In the genomic region with DNA sequence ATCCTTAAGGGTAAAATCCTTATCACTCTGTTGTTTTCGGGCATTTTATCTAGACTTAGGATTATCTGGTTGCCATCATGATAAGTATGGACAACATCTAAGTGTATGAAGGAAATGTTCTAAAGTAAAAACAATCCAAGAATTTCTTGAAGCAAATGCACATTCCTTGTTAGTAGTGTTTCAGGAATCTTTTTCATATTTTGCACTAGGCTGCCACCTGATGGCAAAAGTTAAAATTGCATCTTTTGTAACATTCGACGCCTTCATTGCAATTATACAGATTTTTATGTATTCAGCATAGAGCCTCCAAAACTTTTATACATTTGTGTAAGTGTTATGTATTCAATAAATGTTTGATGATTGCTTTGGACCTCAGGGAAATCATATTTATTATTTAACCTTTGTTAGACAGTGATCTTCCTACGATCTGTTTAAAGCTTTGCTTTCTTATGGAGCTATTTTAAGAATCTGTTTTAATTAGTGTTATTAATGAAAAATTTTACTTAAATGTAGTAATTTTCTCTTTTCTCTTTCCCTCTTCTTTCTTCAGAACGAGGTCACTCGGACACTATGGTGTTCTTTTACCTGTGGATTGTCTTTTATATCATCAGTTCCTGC, we compare ENCODE assay signal across 7 cellular contexts. TPM values are rescaled to one million over a fixed set of nuclear protein-coding genes. Genes with fewer than 3 reads are reported as not detected.
A peak's percentile ranks its signal among the peaks of the same experiment; 100 is the strongest.
DNase-seq lines count a peak whose midpoint lies in the region; ATAC-seq and TF ChIP-seq lines count a peak whose summit lies in the region.

No MANE protein-coding gene starts in this region.

- no peak overlapping the region for H3K27ac ChIP-seq in OCI-LY1 (ENCODE audit: low read depth, low read length, poor library complexity, severe bottlenecking)

- no peaks in the 10 kb centered on the region for H3K4me1 ChIP-seq in OCI-LY1 (ENCODE audit: insufficient read depth, low read length, severe bottlenecking)

- H3K9me2 ChIP-seq in OCI-LY1 (ENCODE audit: low read depth, low read length), result no peaks in the 10 kb centered on the region

- no peaks in the 10 kb centered on the region for H3K36me3 ChIP-seq in OCI-LY1 (ENCODE audit: insufficient read depth, low read length)

- DNase-seq in DMS153 (lab: John Stamatoyannopoulos, UW) (peak; percentile 50), HFFc6 (peak; percentile 50), choroid plexus epithelial cell (ENCODE audit: low read depth) (peak; percentile 75), lung microvascular endothelial cell (ENCODE audit: low read depth in 2 of 2) (peak; percentile 59 to 61)

- H3K9me3 ChIP-seq in OCI-LY1 (ENCODE audit: low read length), result no peaks in the 10 kb centered on the region

- H2AFZ ChIP-seq in OCI-LY1 (ENCODE audit: low read length), result no peak overlapping the region

- H3K79me2 ChIP-seq in OCI-LY1 (ENCODE audit: insufficient read depth, low read length), result no peaks in the 10 kb centered on the region

- no peaks in the 10 kb centered on the region for H3K36me3 Mint-ChIP-seq in HFFc6 (ENCODE audit: low read depth)

- ATAC-seq in HG02852 (IDR thresholded peaks at IDR 0.05; ENCODE audit: unreplicated experiment), result no peak
- ATAC-seq in HG02588 (IDR thresholded peaks at IDR 0.05; ENCODE audit: unreplicated experiment), result no peak

- H4K20me1 ChIP-seq in OCI-LY1 (ENCODE audit: insufficient read depth, low read length), result no peaks in the 10 kb centered on the region

- H3K4me3 ChIP-seq in OCI-LY1 (ENCODE audit: low read depth, low read length, poor library complexity, severe bottlenecking) (no peak overlapping the region), choroid plexus epithelial cell (ENCODE audit: low read depth, low read length) (no peak overlapping the region)

- no peak overlapping the region for H3K27ac Mint-ChIP-seq in HFFc6

- peak; percentile 93 for TF ChIP-seq CTCF in HFFc6 (IDR thresholded peaks at IDR 0.05)
- peak; percentile 89 for TF ChIP-seq CTCF in OCI-LY1 (IDR thresholded peaks at IDR 0.05; ENCODE audit: low read length)
- TF ChIP-seq CTCF in choroid plexus epithelial cell (conservative IDR thresholded peaks at IDR 0.05; ENCODE audit: low read depth, low read length), result peak; percentile 59

- H3K4me3 Mint-ChIP-seq in HFFc6, result no peak overlapping the region

- no peak overlapping the region for H3K9ac ChIP-seq in OCI-LY1 (ENCODE audit: low read length)

- H3K4me1 Mint-ChIP-seq in HFFc6 (ENCODE audit: low read depth), result peaks cover 42% of the 10 kb centered on the region

- no peaks in the 10 kb centered on the region for H3K27me3 ChIP-seq in OCI-LY1 (ENCODE audit: insufficient read depth, low read length)

- no peaks in the 10 kb centered on the region for H3K27me3 Mint-ChIP-seq in HFFc6 (ENCODE audit: insufficient read depth)

- H3K9me3 Mint-ChIP-seq in HFFc6, result no peaks in the 10 kb centered on the region

- no peak overlapping the region for H3K4me2 ChIP-seq in OCI-LY1 (ENCODE audit: low read length)

- no peaks in the 10 kb centered on the region for H3F3A ChIP-seq in OCI-LY1 (ENCODE audit: insufficient read depth, low read length)

RNA-seq across cellular contexts. Expression of a gene that starts 49.4 kb away (rescaled TPM):
- 1 to 10 TPM; 2.9 to 4.7 (median 3.9) TPM for total RNA-seq in HFFc6 (2021; fragmentation: NEBNext Ultra II Directional; extraction: Animal tissue kit (Norgen Biotek cat#: 25700))
- total RNA-seq in lung microvascular endothelial cell, result 1.5 and 3.6 TPM in 2 replicates
